8 cellular contexts compared by ENCODE assay signal in the genomic region with DNA sequence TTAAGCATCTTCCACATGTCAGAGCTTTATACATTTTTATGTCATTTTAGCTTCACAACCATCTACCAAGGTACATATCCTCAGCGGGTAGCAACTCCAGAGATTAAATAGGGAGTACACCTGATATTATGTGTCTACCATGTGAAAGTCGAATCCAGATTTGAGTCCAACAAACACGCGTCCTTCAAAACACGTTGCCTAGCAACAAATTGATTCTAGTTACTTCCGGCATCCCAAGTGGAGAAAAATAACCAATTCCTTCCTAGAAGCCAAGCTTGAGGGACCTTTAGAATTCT. TPM values are rescaled to one million over a fixed set of nuclear protein-coding genes. Genes with fewer than 3 reads are reported as not detected.
DNase-seq lines count a peak whose midpoint lies in the region; ATAC-seq, FAIRE-seq and TF ChIP-seq lines count a peak whose summit lies in the region.

No MANE protein-coding gene starts in this region.

- TF ChIP-seq CTCF in activated CD8-positive, alpha-beta T cell treated with anti-CD3 and anti-CD28 coated beads for 36 hours (IDR thresholded peaks at IDR 0.05), result no peak
- TF ChIP-seq CTCF in thoracic aorta (IDR thresholded peaks at IDR 0.05), result no peak

- POLR2A ChIA-PET in CD8-positive, alpha-beta memory T cell (lab: Charles Lee), result no interaction called here
- POLR2A ChIA-PET in activated CD8-positive, alpha-beta T cell treated with anti-CD3 and anti-CD28 coated beads for 36 hours (lab: Charles Lee), result no interaction called here

- H3K9me3 ChIP-seq in CD8-positive, alpha-beta memory T cell (ENCODE audit: low read length), result no peaks in the 10 kb centered on the region
- no peaks in the 10 kb centered on the region for H3K9me3 ChIP-seq in thoracic aorta

- peak overlapping the region; percentile 80 for H3K27ac ChIP-seq in CD8-positive, alpha-beta memory T cell (ENCODE audit: low read depth, low read length)
- peak overlapping the region in 1 of 2 donors; percentile 65 for H3K27ac ChIP-seq in thoracic aorta

- CTCF ChIA-PET in CD8-positive, alpha-beta memory T cell (lab: Charles Lee), result interaction anchor here (1.2 to 1.5 kb wide), 3 partner anchors 43 to 362 kb away, joined by 3 to 6 read pairs (median 4); no protein-coding TSS in a partner anchor
- CTCF ChIA-PET in activated CD8-positive, alpha-beta T cell treated with anti-CD3 and anti-CD28 coated beads for 36 hours (lab: Charles Lee), result interaction anchor here (1.1 to 2.8 kb wide), 6 partner anchors 9 to 103 kb away, joined by 3 to 11 read pairs (median 4); a partner anchor contains a TSS

- no peaks in the 10 kb centered on the region for H3K36me3 ChIP-seq in CD8-positive, alpha-beta memory T cell (ENCODE audit: insufficient read depth, low read length)
- H3K36me3 ChIP-seq in thoracic aorta, result no peaks in the 10 kb centered on the region

- peak overlapping the region in 5 of 8 donors; percentile 40 to 96 (median 71) for H3K27ac Mint-ChIP-seq in CD8-positive, alpha-beta memory T cell
- H3K27ac Mint-ChIP-seq in activated CD8-positive, alpha-beta T cell treated with anti-CD3 and anti-CD28 coated beads for 36 hours, result no peak overlapping the region

- intact Hi-C loops in activated CD8-positive, alpha-beta T cell treated with anti-CD3 and anti-CD28 coated beads for 36 hours (cut with micrococcal nuclease), result loop anchor here (5.0 kb wide), 1 partner anchor 58 kb away; no protein-coding TSS in a partner anchor

- ATAC-seq in activated CD8-positive, alpha-beta T cell treated with anti-CD3 and anti-CD28 coated beads for 36 hours, result no peak
- ATAC-seq in thoracic aorta (ENCODE audit: insufficient number of reproducible peaks, low FRiP score, low read depth), result no peak
- ATAC-seq in GM19397 (IDR thresholded peaks at IDR 0.05; ENCODE audit: unreplicated experiment), result no peak

- DNase-seq in CD8-positive, alpha-beta memory T cell, result no peak
- DNase-seq in HT-29 (ENCODE audit: low spot score), result peak; percentile 72
- DNase-seq in activated CD8-positive, alpha-beta T cell treated with anti-CD3 and anti-CD28 coated beads for 36 hours, result no peak
- DNase-seq in thoracic aorta (ENCODE audit: low spot score), result no peak
- no peak for DNase-seq in activated CD4-positive, CD25-positive, alpha-beta regulatory T cell treated with anti-CD3 and anti-CD28 coated beads, Interleukin-2, amount 50 U/mL, for 72 hours
- DNase-seq in retina, result no peak

- H3K4me1 ChIP-seq in CD8-positive, alpha-beta memory T cell (ENCODE audit: insufficient read depth, low read length), result peaks cover 13% of the 10 kb centered on the region
- H3K4me1 ChIP-seq in thoracic aorta (ENCODE audit: control insufficient read depth in 1 of 2, low read depth in 2 of 2), result peaks cover 0 to 17% of the 10 kb centered on the region in 2 donors

- H3K4me3 Mint-ChIP-seq in CD8-positive, alpha-beta memory T cell, result peak overlapping the region; percentile 76 to 92 (median 84)
- peak overlapping the region; percentile 76 for H3K4me3 Mint-ChIP-seq in activated CD8-positive, alpha-beta T cell treated with anti-CD3 and anti-CD28 coated beads for 36 hours

- H3K9me3 Mint-ChIP-seq in CD8-positive, alpha-beta memory T cell, result no peaks in the 10 kb centered on the region
- H3K9me3 Mint-ChIP-seq in activated CD8-positive, alpha-beta T cell treated with anti-CD3 and anti-CD28 coated beads for 36 hours, result no peaks in the 10 kb centered on the region

- peak; percentile 70 for FAIRE-seq in islet of Langerhans (lab: Jason Lieb, UNC)

- H3K4me3 ChIP-seq in CD8-positive, alpha-beta memory T cell (ENCODE audit: low read length), result peak overlapping the region; percentile 67
- H3K4me3 ChIP-seq in thoracic aorta, result peak overlapping the region; percentile 87

- H3K36me3 Mint-ChIP-seq in CD8-positive, alpha-beta memory T cell, result no peaks in the 10 kb centered on the region
- no peaks in the 10 kb centered on the region for H3K36me3 Mint-ChIP-seq in activated CD8-positive, alpha-beta T cell treated with anti-CD3 and anti-CD28 coated beads for 36 hours (ENCODE audit: low read depth)

- H3K27me3 ChIP-seq in CD8-positive, alpha-beta memory T cell (ENCODE audit: insufficient read depth, low read length, poor library complexity, severe bottlenecking), result no peaks in the 10 kb centered on the region
- no peaks in the 10 kb centered on the region for H3K27me3 ChIP-seq in thoracic aorta (replicated peaks; ENCODE audit: insufficient read depth)

- H3K27me3 Mint-ChIP-seq in CD8-positive, alpha-beta memory T cell, result peaks cover 3 to 29% of the 10 kb centered on the region in 2 donors
- peaks cover 18% of the 10 kb centered on the region for H3K27me3 Mint-ChIP-seq in activated CD8-positive, alpha-beta T cell treated with anti-CD3 and anti-CD28 coated beads for 36 hours

- peaks cover 12 to 19% (median 18%) of the 10 kb centered on the region in 3 donors for H3K4me1 Mint-ChIP-seq in CD8-positive, alpha-beta memory T cell
- H3K4me1 Mint-ChIP-seq in activated CD8-positive, alpha-beta T cell treated with anti-CD3 and anti-CD28 coated beads for 36 hours (ENCODE audit: low read depth), result peaks cover 12% of the 10 kb centered on the region

RNA-seq across cellular contexts. Expression of a gene that starts 0.2 kb away (rescaled TPM):
- total RNA-seq in CD8-positive, alpha-beta memory T cell, result not detected
- polyA plus RNA-seq in CD8-positive, alpha-beta memory T cell, result not detected
- 0.42 TPM in 1 of 2 replicates, not detected in the other for total RNA-seq in HT-29 (2014; rRNA removed; shearing (Covaris generic))
- not detected for total RNA-seq in activated CD8-positive, alpha-beta T cell treated with anti-CD3 and anti-CD28 coated beads for 36 hours
- total RNA-seq in thoracic aorta, result not detected

RNA-seq across cellular contexts. Expression of a gene that starts 46.7 kb away (rescaled TPM):
- total RNA-seq in CD8-positive, alpha-beta memory T cell, result 1 to 10 TPM in 1 of 2 experiments, under 1 TPM in 1; 0.55 to 1.0 TPM
- polyA plus RNA-seq in CD8-positive, alpha-beta memory T cell, result not detected
- total RNA-seq in HT-29 (2014; rRNA removed; shearing (Covaris generic)), result 22.6 and 29.8 TPM in 2 replicates
- 1 to 10 TPM; 1.3 to 2.5 TPM for total RNA-seq in activated CD8-positive, alpha-beta T cell treated with anti-CD3 and anti-CD28 coated beads for 36 hours
- 1 to 10 TPM in 1 of 2 donors, under 1 TPM in 1; 0.41 to 5.5 TPM for total RNA-seq in thoracic aorta

RNA-seq across cellular contexts. Expression of a gene that starts 54.8 kb away (rescaled TPM):
- total RNA-seq in CD8-positive, alpha-beta memory T cell, result not detected
- polyA plus RNA-seq in CD8-positive, alpha-beta memory T cell, result not detected
- total RNA-seq in HT-29 (2014; rRNA removed; shearing (Covaris generic)), result 12.8 and 15.1 TPM in 2 replicates
- total RNA-seq in activated CD8-positive, alpha-beta T cell treated with anti-CD3 and anti-CD28 coated beads for 36 hours, result not detected
- total RNA-seq in thoracic aorta, result not detected

Comparison
In these comparisons a context has a peak if more than half of its experiments do, and no peak if none do; other contexts are left out.
1. RNA of a gene that starts 54.8 kb away (total RNA-seq): 12.8 to 15.1 TPM in HT-29; not detected in CD8-positive, alpha-beta memory T cell, not detected in activated CD8-positive, alpha-beta T cell treated with anti-CD3 and anti-CD28 coated beads for 36 hours and not detected in thoracic aorta; every median in the first group is over 10 times any median in the second.